In genomic region chr22:46708766-46709330, GRCh38 we compare ENCODE assay signal across 18 cellular contexts.
"Had no signal": no experiment of that assay in that cellular context is flagged by ENCODE, and none has a peak within 500 bp of the region (broad histone marks: within the 10 kb centered on the region; RNA-seq: fewer than 3 reads in every experiment).

No MANE protein-coding gene starts in this region.

- H3K4me1 Mint-ChIP-seq: nephron had no signal

- H3K9me3 ChIP-seq: left lung, neutrophil, ovary, right atrium auricular region, suprapubic skin, thyroid gland had no signal

- H3K36me3 ChIP-seq: ovary had no signal

- H3K4me1 ChIP-seq: left lung had no signal

- H3K9me3 Mint-ChIP-seq: nephron, type B pancreatic cell had no signal

- H3K27ac Mint-ChIP-seq: nephron, type B pancreatic cell had no signal

- ATAC-seq: esophagus mucosa; left lung; stimulated activated naive CD8-positive, alpha-beta T cell treated with anti-CD3 and anti-CD28 coated beads, Interleukin-15, Interleukin-2, amounts not matched to agents 100 U/mL and 50 U/mL, for 24 hours had no signal

- H3K4me3 ChIP-seq: dorsolateral prefrontal cortex, left lung, lung, ovary, right atrium auricular region, suprapubic skin, thyroid gland had no signal

- H3K4me3 Mint-ChIP-seq: nephron, type B pancreatic cell had no signal

- H3K27ac ChIP-seq: dorsolateral prefrontal cortex, left lung, neutrophil, ovary, right atrium auricular region, suprapubic skin, thyroid gland had no signal

- DNase-seq: cortex of kidney; dorsolateral prefrontal cortex; effector CD8-positive, alpha-beta T cell; mesenchymal stem cell; midbrain; ovary; small intestine; stimulated activated CD4-positive, alpha-beta T cell treated with anti-CD3 and anti-CD28 coated beads, Interleukin-2, amount 100 ng/mL, for 48 hours; stimulated activated naive CD8-positive, alpha-beta T cell treated with anti-CD3 and anti-CD28 coated beads, Interleukin-15, Interleukin-2, amounts not matched to agents 100 U/mL and 50 U/mL, for 24 hours; thyroid gland had no signal

- H3K27me3 Mint-ChIP-seq: type B pancreatic cell had no signal

- H3K27me3 ChIP-seq: dorsolateral prefrontal cortex, left lung, neutrophil, ovary, right atrium auricular region, suprapubic skin, thyroid gland had no signal
